Comparison of ENCODE assay signal across 20 cellular contexts in genomic region chr9:95129651-95130291, GRCh38.
DNase-seq lines count a peak whose midpoint lies in the region; ATAC-seq and TF ChIP-seq lines count a peak whose summit lies in the region.
"Had no signal": no experiment of that assay in that cellular context is flagged by ENCODE, and none has a peak within 500 bp of the region (broad histone marks: within the 10 kb centered on the region; RNA-seq: fewer than 3 reads in every experiment).

No MANE protein-coding gene starts in this region.

- TF ChIP-seq POLR2A in sigmoid colon (IDR thresholded peaks at IDR 0.05) = no peak

- peaks cover 32% of the 10 kb centered on the region for H3K4me1 Mint-ChIP-seq in endodermal cell
- H3K4me1 Mint-ChIP-seq in activated T-helper 2 cell treated with anti-CD3 and anti-CD28 coated beads, Interferon-gamma antibody, Interleukin-2, Interleukin-4, amounts not matched to agents 10 μg/mL and 5 μg/mL and 100 μg/mL, durations not matched to agents 14 hours and 24 hours and 36 hours (ENCODE audit: low read depth) = peaks cover 7% of the 10 kb centered on the region
- H3K4me1 Mint-ChIP-seq: IgD-negative memory B cell had no signal

- H3K9me3 ChIP-seq in HUES6 (ENCODE audit: control insufficient read depth, insufficient read depth, low read depth, low read length) (no peaks in the 10 kb centered on the region), endodermal cell (ENCODE audit: control insufficient read depth, low read length) (no peaks in the 10 kb centered on the region), sigmoid colon (no peaks in the 10 kb centered on the region)
- H3K9me3 ChIP-seq: BLaER1 had no signal

- 39 to 47% methylated on average over 3 to 4 of the region's 4 CpGs for WGBS in endodermal cell (ENCODE audit: insufficient coverage in 1 of 2, insufficient read length in 1 of 2), 2 experiments
- 51 to 76% methylated on average over 4 of the region's 4 CpGs for WGBS in sigmoid colon, 2 donors

- H3K4me3 Mint-ChIP-seq in endodermal cell = no peak overlapping the region
- H3K4me3 Mint-ChIP-seq in activated T-helper 2 cell treated with anti-CD3 and anti-CD28 coated beads, Interferon-gamma antibody, Interleukin-2, Interleukin-4, amounts not matched to agents 10 μg/mL and 5 μg/mL and 100 μg/mL, durations not matched to agents 14 hours and 24 hours and 36 hours (ENCODE audit: low read depth) = no peak overlapping the region
- H3K4me3 Mint-ChIP-seq: activated CD4-positive, alpha-beta memory T cell treated with anti-CD3 and anti-CD28 coated beads for 36 hours; HFFc6; IgD-negative memory B cell; T-helper 1 cell treated with Interleukin-12 subunit alpha and Interleukin-12 subunit beta and Interleukin-4 antibody, amounts not matched to agents 30 μg/mL and 1 μg/mL, for 36 hours had no signal

- peak overlapping the region; percentile 12 for H3K27ac Mint-ChIP-seq in endodermal cell
- no peak overlapping the region for H3K27ac Mint-ChIP-seq in activated T-helper 2 cell treated with anti-CD3 and anti-CD28 coated beads, Interferon-gamma antibody, Interleukin-2, Interleukin-4, amounts not matched to agents 10 μg/mL and 5 μg/mL and 100 μg/mL, durations not matched to agents 14 hours and 24 hours and 36 hours
- H3K27ac Mint-ChIP-seq: activated CD4-positive, alpha-beta memory T cell treated with anti-CD3 and anti-CD28 coated beads for 36 hours; HFFc6; T-helper 1 cell treated with Interleukin-12 subunit alpha and Interleukin-12 subunit beta and Interleukin-4 antibody, amounts not matched to agents 30 μg/mL and 1 μg/mL, for 36 hours had no signal

- no peaks in the 10 kb centered on the region for H3K36me3 Mint-ChIP-seq in endodermal cell (ENCODE audit: low read depth)
- H3K36me3 Mint-ChIP-seq in activated T-helper 2 cell treated with anti-CD3 and anti-CD28 coated beads, Interferon-gamma antibody, Interleukin-2, Interleukin-4, amounts not matched to agents 10 μg/mL and 5 μg/mL and 100 μg/mL, durations not matched to agents 14 hours and 24 hours and 36 hours (ENCODE audit: low read depth) = no peaks in the 10 kb centered on the region
- H3K36me3 Mint-ChIP-seq: activated CD4-positive, alpha-beta memory T cell treated with anti-CD3 and anti-CD28 coated beads for 36 hours; IgD-negative memory B cell had no signal

- H3K4me3 ChIP-seq in HUES6 (ENCODE audit: low read depth, low read length) (no peak overlapping the region), endodermal cell (ENCODE audit: low read length) (no peak overlapping the region), sigmoid colon (no peak overlapping the region)
- H3K4me3 ChIP-seq: BLaER1 had no signal

- TF ChIP-seq EP300 in sigmoid colon (IDR thresholded peaks at IDR 0.05) = no peak

- H3K36me3 ChIP-seq in HUES6 (ENCODE audit: control insufficient read depth, insufficient read depth, low read length) (no peaks in the 10 kb centered on the region), endodermal cell (ENCODE audit: control insufficient read depth, insufficient read depth, low read length) (peaks cover 3% of the 10 kb centered on the region), sigmoid colon (no peaks in the 10 kb centered on the region)
- H3K36me3 ChIP-seq: BLaER1 had no signal

- ATAC-seq in GM21786 (IDR thresholded peaks at IDR 0.05; ENCODE audit: unreplicated experiment) (no peak), HG03045 (IDR thresholded peaks at IDR 0.05; ENCODE audit: unreplicated experiment) (no peak)
- ATAC-seq: foreskin keratinocyte had no signal

- no peaks in the 10 kb centered on the region for H3K27me3 Mint-ChIP-seq in endodermal cell (ENCODE audit: insufficient read depth)
- no peaks in the 10 kb centered on the region for H3K27me3 Mint-ChIP-seq in activated T-helper 2 cell treated with anti-CD3 and anti-CD28 coated beads, Interferon-gamma antibody, Interleukin-2, Interleukin-4, amounts not matched to agents 10 μg/mL and 5 μg/mL and 100 μg/mL, durations not matched to agents 14 hours and 24 hours and 36 hours (ENCODE audit: low read depth)
- H3K27me3 Mint-ChIP-seq: activated CD4-positive, alpha-beta memory T cell treated with anti-CD3 and anti-CD28 coated beads for 36 hours; IgD-negative memory B cell had no signal

- DNase-seq in NCI-H345 (lab: John Stamatoyannopoulos, UW) (peak; percentile 25), endodermal cell (no peak), sigmoid colon (peak; percentile 32), GM20000 (ENCODE audit: low spot score) (no peak)
- DNase-seq in activated T-helper 2 cell treated with anti-CD3 and anti-CD28 coated beads, Interferon-gamma antibody, Interleukin-2, Interleukin-4, amounts not matched to agents 10 μg/mL and 5 μg/mL and 100 μg/mL, durations not matched to agents 14 hours and 24 hours and 36 hours (ENCODE audit: low spot score) = no peak
- DNase-seq: activated CD4-positive, alpha-beta memory T cell treated with anti-CD3 and anti-CD28 coated beads for 36 hours; activated effector memory CD4-positive, alpha-beta T cell treated with anti-CD3 and anti-CD28 coated beads, Interleukin-2, amount 50 U/mL, for 16 hours; effector memory CD4-positive, alpha-beta T cell; foreskin keratinocyte; GDM1; HFFc6; islet precursor cell; NCI-H187 treated with DMSO at 0.1 percent for 48 hours; stimulated activated naive CD4-positive, alpha-beta T cell treated with Interleukin-2 at 50 U/mL for 16 hours had no signal

- H3K27me3 ChIP-seq in HUES6 (ENCODE audit: control insufficient read depth, insufficient read depth, low read length) = no peaks in the 10 kb centered on the region
- no peaks in the 10 kb centered on the region for H3K27me3 ChIP-seq in endodermal cell (ENCODE audit: control insufficient read depth, insufficient read depth, low read length, poor library complexity, severe bottlenecking)
- H3K27me3 ChIP-seq in sigmoid colon = no peaks in the 10 kb centered on the region
- H3K27me3 ChIP-seq: BLaER1, foreskin keratinocyte had no signal

- H3K4me1 ChIP-seq in HUES6 (ENCODE audit: control insufficient read depth, insufficient read depth, low read length) = peaks cover 56% of the 10 kb centered on the region
- H3K4me1 ChIP-seq in endodermal cell (ENCODE audit: control insufficient read depth, insufficient read depth, low read length) = peaks cover 11% of the 10 kb centered on the region
- H3K4me1 ChIP-seq in sigmoid colon = peaks cover 0 to 23% (median 10%) of the 10 kb centered on the region in 4 donors

- intact Hi-C loops in sigmoid colon (cut with DNase I) = loop anchor here (2.0 to 5.0 kb wide), 3 partner anchors 127 to 449 kb away; no protein-coding TSS in a partner anchor
- intact Hi-C loops in activated T-helper 2 cell treated with anti-CD3 and anti-CD28 coated beads, Interferon-gamma antibody, Interleukin-2, Interleukin-4, amounts not matched to agents 10 μg/mL and 5 μg/mL and 100 μg/mL, durations not matched to agents 14 hours and 24 hours and 36 hours (cut with micrococcal nuclease) = no loop called here

- peak overlapping the region; percentile 67; the same call in 1 of the 2 replicates for H3K27ac ChIP-seq in HUES6 (ENCODE audit: low read depth, low read length)
- peak overlapping the region; percentile 14 for H3K27ac ChIP-seq in endodermal cell (ENCODE audit: low read depth, low read length)
- no peak overlapping the region for H3K27ac ChIP-seq in sigmoid colon
- H3K27ac ChIP-seq: BLaER1, foreskin keratinocyte had no signal

- H3K9me3 Mint-ChIP-seq in endodermal cell = no peaks in the 10 kb centered on the region
- H3K9me3 Mint-ChIP-seq in activated T-helper 2 cell treated with anti-CD3 and anti-CD28 coated beads, Interferon-gamma antibody, Interleukin-2, Interleukin-4, amounts not matched to agents 10 μg/mL and 5 μg/mL and 100 μg/mL, durations not matched to agents 14 hours and 24 hours and 36 hours = no peaks in the 10 kb centered on the region
- H3K9me3 Mint-ChIP-seq: activated CD4-positive, alpha-beta memory T cell treated with anti-CD3 and anti-CD28 coated beads for 36 hours; HFFc6; IgD-negative memory B cell; T-helper 1 cell treated with Interleukin-12 subunit alpha and Interleukin-12 subunit beta and Interleukin-4 antibody, amounts not matched to agents 30 μg/mL and 1 μg/mL, for 36 hours had no signal

- TF ChIP-seq CTCF in endodermal cell (conservative IDR thresholded peaks at IDR 0.05) (no peak), sigmoid colon (IDR thresholded peaks at IDR 0.05) (no peak), GM20000 (IDR thresholded peaks at IDR 0.05; ENCODE audit: extremely low read depth, missing control alignments) (no peak)

- H3K9ac ChIP-seq in HUES6 (ENCODE audit: low read length) (peak overlapping the region; percentile 40), endodermal cell (ENCODE audit: extremely low read depth, low read length, poor library complexity, severe bottlenecking) (no peak overlapping the region)
- H3K9ac ChIP-seq: BLaER1 had no signal

Comparison
In these comparisons a context has a peak if more than half of its experiments do, and no peak if none do; other contexts are left out.
1. H3K27ac ChIP-seq: peak in HUES6 (single experiment) and endodermal cell (single experiment); none in sigmoid colon (0 of 4).
2. DNase-seq: peak in NCI-H345 (single experiment) and sigmoid colon (single experiment); none in endodermal cell (single experiment), GM20000 (single experiment) and activated T-helper 2 cell treated with anti-CD3 and anti-CD28 coated beads, Interferon-gamma antibody, Interleukin-2, Interleukin-4, amounts not matched to agents 10 μg/mL and 5 μg/mL and 100 μg/mL, durations not matched to agents 14 hours and 24 hours and 36 hours (single experiment).